In the genomic region with DNA sequence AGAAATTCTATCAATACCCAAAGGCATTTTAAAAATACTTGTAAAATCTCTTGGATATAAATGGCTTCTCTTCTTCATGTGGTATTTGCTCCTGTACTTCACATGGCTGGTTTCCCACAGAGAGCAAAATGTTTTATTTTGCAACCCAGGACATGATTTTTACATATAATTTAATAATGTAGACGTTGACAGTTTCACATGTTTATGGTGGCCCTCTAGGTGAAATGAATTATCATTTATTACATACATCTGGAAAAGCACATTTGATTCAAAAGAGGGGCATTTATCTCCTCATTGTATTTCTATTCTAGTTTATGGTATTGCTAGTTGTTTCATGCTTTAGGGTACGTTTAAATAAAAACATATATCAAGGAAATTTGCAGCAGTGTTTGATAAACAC, we compare ENCODE assay signal across 33 cellular contexts. TPM values are rescaled to one million over a fixed set of nuclear protein-coding genes. Genes with fewer than 3 reads are reported as not detected.
"Had no signal": no experiment of that assay in that cellular context is flagged by ENCODE, and none has a peak within 500 bp of the region (broad histone marks: within the 10 kb centered on the region; RNA-seq: fewer than 3 reads in every experiment).

No MANE protein-coding gene starts in this region.

- H3K4me2 ChIP-seq: KMS-11 had no signal

- H3K36me3 ChIP-seq: MG63 had no signal

- H3K27ac ChIP-seq: KMS-11 had no signal

- H3K9me3 ChIP-seq: MG63 had no signal

- DNase-seq: Karpas-422, Kasumi-1, MG63, MM.1S, MV-4-11, NCI-H1048, NCI-H1092, NCI-H1092 treated with DMSO at 0.1 percent for 48 hours, NCI-H1105, NCI-H1105 treated with DMSO at 0.1 percent for 48 hours, NCI-H1417, NCI-H1417 treated with DMSO at 0.1 percent for 48 hours, NCI-H1436, NCI-H1436 treated with DMSO at 0.1 percent for 48 hours, NCI-H146, NCI-H1694, NCI-H1694 treated with DMSO at 0.1 percent for 48 hours, NCI-H187, NCI-H187 treated with DMSO at 0.1 percent for 48 hours, NCI-H1930, NCI-H2029, NCI-H2029 treated with DMSO at 0.1 percent for 48 hours, NCI-H2081, NCI-H2081 treated with DMSO at 0.1 percent for 48 hours, NCI-H2107, NCI-H226, NCI-H345, NCI-H446, NCI-H446 treated with DMSO at 0.1 percent for 48 hours, NCI-H510A, NCI-H510A treated with DMSO at 0.1 percent for 48 hours had no signal

- H3K27me3 ChIP-seq: MG63 had no signal

- H3K9ac ChIP-seq: KMS-11 had no signal

- H3K4me3 ChIP-seq: MG63 had no signal

RNA-seq across cellular contexts. Expression of gene LRGUK, which starts 52.2 kb away (rescaled TPM):
- total RNA-seq: M059J had no signal
